ENCODE assay signal across 22 cellular contexts in the genomic region with DNA sequence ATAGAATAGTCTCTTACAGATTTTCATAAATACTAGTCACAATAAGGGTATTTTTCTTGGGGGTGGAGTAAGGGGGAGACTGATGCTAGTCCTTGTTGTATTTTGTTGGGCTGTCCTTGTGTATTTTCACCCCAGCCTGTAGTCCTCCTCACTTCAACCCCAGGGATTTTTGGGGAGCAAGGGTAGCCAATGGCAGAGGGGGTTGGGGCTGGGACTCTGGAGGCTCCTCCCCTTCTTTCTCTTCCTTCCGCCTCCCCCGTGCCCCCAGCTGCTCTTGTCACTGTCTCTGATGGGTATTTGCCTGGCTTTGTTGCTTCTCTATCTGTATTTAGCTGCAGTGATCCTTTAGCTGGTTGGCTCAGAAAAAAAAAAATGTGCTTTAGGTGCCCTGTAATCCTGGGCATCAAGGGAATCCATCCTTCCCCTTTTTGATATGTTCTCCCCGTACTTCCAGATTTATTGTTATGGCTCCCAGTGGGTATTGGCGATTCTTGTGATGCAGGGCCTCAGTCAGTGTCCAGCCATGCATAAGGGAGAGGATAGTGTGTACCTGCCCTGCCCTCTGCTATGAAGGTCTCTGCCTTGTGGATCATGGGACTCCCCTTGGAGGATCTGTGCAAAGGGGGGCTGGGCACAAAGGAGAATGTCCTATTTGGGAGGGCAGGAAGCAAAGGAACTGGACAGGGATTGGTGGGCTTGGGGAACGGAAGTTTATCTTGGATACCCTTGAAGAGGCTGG. TPM values are rescaled to one million over a fixed set of nuclear protein-coding genes. Genes with fewer than 3 reads are reported as not detected.
DNase-seq lines count a peak whose midpoint lies in the region; ATAC-seq and TF ChIP-seq lines count a peak whose summit lies in the region.
"Had no signal": no experiment of that assay in that cellular context is flagged by ENCODE, and none has a peak within 500 bp of the region (broad histone marks: within the 10 kb centered on the region; RNA-seq: fewer than 3 reads in every experiment).

No MANE protein-coding gene starts in this region.

- peaks cover 70 to 97% (median 95%) of the 10 kb centered on the region in 3 donors for H3K36me3 ChIP-seq in tibial artery

- H3K27ac Mint-ChIP-seq in activated T-cell treated with anti-CD3 and anti-CD28 coated beads, Interleukin-2, amount 50 U/mL, for 24 hours: peak overlapping the region; percentile 75
- peak overlapping the region in 2 of 3 experiments; percentile 6 to 53; a peak in 3 of 7 replicates for H3K27ac Mint-ChIP-seq in H9
- H3K27ac Mint-ChIP-seq in chondrocyte (ENCODE audit: unreplicated experiment): peak overlapping the region; percentile 65
- peak overlapping the region; percentile 38 for H3K27ac Mint-ChIP-seq in progenitor cell of endocrine pancreas

- H2BK120ac ChIP-seq in H9 (ENCODE audit: low read depth, low read length, poor library complexity, severe bottlenecking): no peak overlapping the region

- TF ChIP-seq CTCF in H9 (conservative IDR thresholded peaks at IDR 0.05): no peak
- no peak for TF ChIP-seq CTCF in chondrocyte (IDR thresholded peaks at IDR 0.05)
- no peak for TF ChIP-seq CTCF in progenitor cell of endocrine pancreas (IDR thresholded peaks at IDR 0.05; ENCODE audit: unreplicated experiment)
- no peak for TF ChIP-seq CTCF in tibial artery (IDR thresholded peaks at IDR 0.05)

- H3K4me3 ChIP-seq in tibial artery: no peak overlapping the region
- H3K4me3 ChIP-seq: heart right ventricle, Peyer's patch, prostate gland, suprapubic skin had no signal

- H4K8ac ChIP-seq in H9 (replicated peaks; ENCODE audit: insufficient read length, low read depth, low read length): no peak overlapping the region

- WGBS in H9 (ENCODE audit: extremely low coverage, insufficient read length, low lambda C conversion rate): no CpG with 5 or more reads among the region's 5 CpGs

- no peak overlapping the region for H4K5ac ChIP-seq in H9 (ENCODE audit: insufficient read length, low read depth, low read length)

- H3K56ac ChIP-seq in H9 (ENCODE audit: insufficient read length, low read depth, low read length): no peak overlapping the region

- H3K27ac ChIP-seq in H9 (ENCODE audit: insufficient read length, low read depth, low read length) (no peak overlapping the region), tibial artery (no peak overlapping the region)
- H3K27ac ChIP-seq: Peyer's patch, prostate gland, suprapubic skin had no signal

- no peaks in the 10 kb centered on the region for H3K27me3 Mint-ChIP-seq in activated T-cell treated with anti-CD3 and anti-CD28 coated beads, Interleukin-2, amount 50 U/mL, for 24 hours
- H3K27me3 Mint-ChIP-seq in H9 (ENCODE audit: low read depth) (no peaks in the 10 kb centered on the region), chondrocyte (ENCODE audit: low read depth) (no peaks in the 10 kb centered on the region), progenitor cell of endocrine pancreas (no peaks in the 10 kb centered on the region)
- H3K27me3 Mint-ChIP-seq: T-cell had no signal

- H3K18ac ChIP-seq in H9 (ENCODE audit: insufficient read length, low read depth, low read length): no peak overlapping the region

- no peak overlapping the region for H2BK15ac ChIP-seq in H9 (ENCODE audit: low read depth, low read length)

- H3K9ac ChIP-seq in H9 (ENCODE audit: extremely low read depth, insufficient read length, low read length): no peak overlapping the region

- no peaks in the 10 kb centered on the region for H4K20me1 ChIP-seq in H9 (ENCODE audit: control insufficient read depth, insufficient read depth, insufficient read length)

- H3K4me2 ChIP-seq in H9 (ENCODE audit: insufficient read depth, insufficient read length, low read length): no peak overlapping the region

- no peak overlapping the region for H3K23ac ChIP-seq in H9 (ENCODE audit: insufficient read length, low read depth, low read length)

- H3K36me3 Mint-ChIP-seq in activated T-cell treated with anti-CD3 and anti-CD28 coated beads, Interleukin-2, amount 50 U/mL, for 24 hours (ENCODE audit: low read depth): peaks cover 100% of the 10 kb centered on the region
- peaks cover 29 to 95% (median 75%) of the 10 kb centered on the region in 3 experiments; a peak in 6 of 7 replicates for H3K36me3 Mint-ChIP-seq in H9 (ENCODE audit: insufficient read depth in 1 of 3, low read depth in 3 of 3)
- H3K36me3 Mint-ChIP-seq in chondrocyte (ENCODE audit: low read depth): peaks cover 37% of the 10 kb centered on the region
- peaks cover 19% of the 10 kb centered on the region for H3K36me3 Mint-ChIP-seq in progenitor cell of endocrine pancreas (ENCODE audit: insufficient read depth)

- ATAC-seq in HG02623 (IDR thresholded peaks at IDR 0.05; ENCODE audit: unreplicated experiment): no peak
- ATAC-seq: activated CD4-positive, CD25-positive, alpha-beta regulatory T cell treated with anti-CD3 and anti-CD28 coated beads, Interleukin-2, amount 50 U/mL, for 24 hours; heart right ventricle; T-cell had no signal

- no peak overlapping the region for H4K91ac ChIP-seq in H9 (ENCODE audit: insufficient read length, low read depth, low read length)

- no peaks in the 10 kb centered on the region for H3K9me3 Mint-ChIP-seq in activated T-cell treated with anti-CD3 and anti-CD28 coated beads, Interleukin-2, amount 50 U/mL, for 24 hours
- H3K9me3 Mint-ChIP-seq in H9: no peaks in the 10 kb centered on the region
- H3K9me3 Mint-ChIP-seq in chondrocyte (ENCODE audit: low read depth): no peaks in the 10 kb centered on the region
- no peaks in the 10 kb centered on the region for H3K9me3 Mint-ChIP-seq in progenitor cell of endocrine pancreas (ENCODE audit: low read depth)
- H3K9me3 Mint-ChIP-seq: T-cell had no signal

- no peak overlapping the region for H3K4ac ChIP-seq in H9 (ENCODE audit: low read depth, low read length)

- H3K4me3 Mint-ChIP-seq in activated T-cell treated with anti-CD3 and anti-CD28 coated beads, Interleukin-2, amount 50 U/mL, for 24 hours: no peak overlapping the region
- H3K4me3 Mint-ChIP-seq in H9 (no peak overlapping the region), chondrocyte (ENCODE audit: unreplicated experiment) (no peak overlapping the region), progenitor cell of endocrine pancreas (ENCODE audit: low read depth) (no peak overlapping the region)
- H3K4me3 Mint-ChIP-seq: T-cell had no signal

- H3K4me1 ChIP-seq in H9 (ENCODE audit: insufficient read depth, low read length): no peaks in the 10 kb centered on the region
- no peaks in the 10 kb centered on the region for H3K4me1 ChIP-seq in tibial artery
- H3K4me1 ChIP-seq: Peyer's patch, prostate gland had no signal

- H3K27me3 ChIP-seq in H9 (ENCODE audit: insufficient read depth, low read length) (no peaks in the 10 kb centered on the region), tibial artery (no peaks in the 10 kb centered on the region)
- H3K27me3 ChIP-seq: heart right ventricle, Peyer's patch, suprapubic skin had no signal

- H3K79me1 ChIP-seq in H9 (ENCODE audit: insufficient read depth, low read depth, low read length, poor library complexity, severe bottlenecking): no peaks in the 10 kb centered on the region

- no peak overlapping the region for H2BK5ac ChIP-seq in H9 (ENCODE audit: insufficient read length, low read length)

- H2AFZ ChIP-seq in H9 (ENCODE audit: low read length): no peak overlapping the region

- H2BK12ac ChIP-seq in H9 (ENCODE audit: insufficient read length, low read depth, low read length): no peak overlapping the region

- no peaks in the 10 kb centered on the region for H3K23me2 ChIP-seq in H9 (ENCODE audit: insufficient read length, low read depth, low read length, poor library complexity, severe bottlenecking)

- H3K9me3 ChIP-seq in H9 (ENCODE audit: control insufficient read depth, low read depth, low read length): no peaks in the 10 kb centered on the region
- H3K9me3 ChIP-seq in tibial artery: no peaks in the 10 kb centered on the region
- H3K9me3 ChIP-seq: heart right ventricle, Peyer's patch, prostate gland, suprapubic skin had no signal

- intact Hi-C loops in tibial artery (cut with DNase I; ENCODE audit: low total_unique reads): no loop called here

- H3K14ac ChIP-seq in H9 (ENCODE audit: insufficient read depth, low read length): no peak overlapping the region

- H2BK20ac ChIP-seq in H9 (ENCODE audit: low read depth, low read length, poor library complexity, severe bottlenecking): no peak overlapping the region

- no peak overlapping the region for H3T11ph ChIP-seq in H9 (ENCODE audit: low read length)

- peaks cover 28% of the 10 kb centered on the region for H3K4me1 Mint-ChIP-seq in activated T-cell treated with anti-CD3 and anti-CD28 coated beads, Interleukin-2, amount 50 U/mL, for 24 hours (ENCODE audit: low read depth)
- no peaks in the 10 kb centered on the region for H3K4me1 Mint-ChIP-seq in H9
- peaks cover 24% of the 10 kb centered on the region for H3K4me1 Mint-ChIP-seq in chondrocyte (ENCODE audit: low read depth)
- H3K4me1 Mint-ChIP-seq in progenitor cell of endocrine pancreas (ENCODE audit: low read depth): no peaks in the 10 kb centered on the region

- no peak for DNase-seq in activated T-cell treated with anti-CD3 and anti-CD28 coated beads, Interleukin-2, amount 50 U/mL, for 24 hours
- no peak for DNase-seq in activated T-cell treated with anti-CD3 and anti-CD28 coated beads, Interleukin-2, amount 50 U/mL, for 48 hours
- no peak for DNase-seq in H9
- DNase-seq in chondrocyte (ENCODE audit: low spot score): no peak
- no peak for DNase-seq in progenitor cell of endocrine pancreas (ENCODE audit: low spot score, unreplicated experiment)
- no peak for DNase-seq in NCI-H1048 (lab: John Stamatoyannopoulos, UW)
- no peak for DNase-seq in tibial artery
- DNase-seq: activated T-cell treated with anti-CD3 and anti-CD28 coated beads, Interleukin-2, amount 50 U/mL, for 1 hour; anterior cingulate cortex; erythroblast; heart right ventricle; kidney; midbrain; NCI-H2081; NCI-H526 treated with DMSO at 0.1 percent for 48 hours; Peyer's patch; stimulated activated CD4-positive, alpha-beta T cell treated with anti-CD3 and anti-CD28 coated beads, Interleukin-15, amount 100 ng/mL, for 24 hours; T-cell had no signal

- no peaks in the 10 kb centered on the region for H3K79me2 ChIP-seq in H9 (ENCODE audit: insufficient read depth, low read length)

- no peak overlapping the region for H2AK5ac ChIP-seq in H9 (ENCODE audit: insufficient read length, low read length)

RNA-seq across cellular contexts. Expression of a gene that starts 16.5 kb away (rescaled TPM):
- 129 and 139 TPM in 2 replicates for total RNA-seq in H9 (2021)
- total RNA-seq in chondrocyte: 123 to 147 TPM (median 126 TPM) in 3 replicates
- 128 and 133 TPM in 2 replicates for total RNA-seq in progenitor cell of endocrine pancreas

RNA-seq across cellular contexts. Expression of a gene that starts 19.9 kb away (rescaled TPM):
- 78.0 and 80.0 TPM in 2 replicates for total RNA-seq in H9 (2021)
- total RNA-seq in chondrocyte: 114 to 116 TPM (median 114 TPM) in 3 replicates
- 94.1 and 100 TPM in 2 replicates for total RNA-seq in progenitor cell of endocrine pancreas

RNA-seq across cellular contexts. Expression of a gene that starts 35.6 kb away (rescaled TPM):
- total RNA-seq in H9 (2021) (84.7 and 91.5 TPM in 2 replicates), chondrocyte (39.2 to 78.0 TPM (median 39.4 TPM) in 3 replicates), progenitor cell of endocrine pancreas (40.2 and 45.1 TPM in 2 replicates)

RNA-seq across cellular contexts. Expression of a gene that starts 40.2 kb away (rescaled TPM):
- total RNA-seq in H9 (2021) (not detected in 2 replicates), chondrocyte (not detected in 3 replicates), progenitor cell of endocrine pancreas (not detected in 2 replicates)
- total RNA-seq: heart right ventricle, kidney, Peyer's patch, prostate gland, suprapubic skin, T-cell had no signal
